In genomic region chr2:30136729-30137444, GRCh38 we compare ENCODE assay signal across 25 cellular contexts. TPM values are rescaled to one million over a fixed set of nuclear protein-coding genes. Genes with fewer than 3 reads are reported as not detected.
DNase-seq lines count a peak whose midpoint lies in the region; ATAC-seq and TF ChIP-seq lines count a peak whose summit lies in the region.
"Had no signal": no experiment of that assay in that cellular context is flagged by ENCODE, and none has a peak within 500 bp of the region (broad histone marks: within the 10 kb centered on the region; RNA-seq: fewer than 3 reads in every experiment).

No MANE protein-coding gene starts in this region.

- H3K4me3 ChIP-seq in epithelial cell of esophagus (ENCODE audit: low read length): no peak overlapping the region
- H3K4me3 ChIP-seq: colonic mucosa, gastrocnemius medialis, GM12878, hepatocyte, right lobe of liver had no signal

- TF ChIP-seq CTCF in epithelial cell of esophagus (IDR thresholded peaks at IDR 0.05; ENCODE audit: insufficient read depth, low read depth, low read length, missing control alignments): no peak

- peaks cover 0 to 9% of the 10 kb centered on the region in 2 donors for H3K4me1 Mint-ChIP-seq in stimulated activated naive B cell treated with anti-CD40 and anti-IgM and Interleukin-4, amounts not matched to agents 10 μg/mL and 1 μg/mL and 100 μg/mL, for 72 hours

- H3K27ac Mint-ChIP-seq in stimulated activated naive B cell treated with anti-CD40 and anti-IgM and Interleukin-4, amounts not matched to agents 10 μg/mL and 1 μg/mL and 100 μg/mL, for 72 hours: no peak overlapping the region
- H3K27ac Mint-ChIP-seq: activated naive CD4-positive, alpha-beta T cell treated with anti-CD3 and anti-CD28 coated beads for 36 hours; effector memory CD8-positive, alpha-beta T cell; stimulated activated effector memory CD8-positive, alpha-beta T cell treated with anti-CD3 and anti-CD28 coated beads, Interleukin-12 subunit alpha, Interleukin-12 subunit beta, amount 100 ng/mL, for 72 hours had no signal

- peaks cover 0 to 9% of the 10 kb centered on the region in 2 donors for H3K27me3 Mint-ChIP-seq in stimulated activated naive B cell treated with anti-CD40 and anti-IgM and Interleukin-4, amounts not matched to agents 10 μg/mL and 1 μg/mL and 100 μg/mL, for 72 hours

- DNase-seq in M059J (ENCODE audit: low read depth) (peak; percentile 79), epithelial cell of esophagus (ENCODE audit: low read depth) (peak; percentile 89)
- no peak for DNase-seq in stimulated activated naive B cell treated with anti-CD40 and anti-IgM and Interleukin-4, amounts not matched to agents 10 μg/mL and 1 μg/mL and 100 μg/mL, for 72 hours
- DNase-seq: activated CD4-positive, alpha-beta T cell treated with anti-CD3 and anti-CD28 coated beads, Interleukin-2, amount 50 U/mL, for 48 hours; activated naive CD4-positive, alpha-beta T cell treated with anti-CD3 and anti-CD28 coated beads for 36 hours; colonic mucosa; DND-41; effector memory CD8-positive, alpha-beta T cell; gastrocnemius medialis; KBM-7; NCI-H1436 treated with DMSO at 0.1 percent for 48 hours; NCI-H446 treated with DMSO at 0.1 percent for 48 hours; OCI-M1; right lobe of liver; SHP77 treated with DMSO at 0.1 percent for 48 hours; stimulated activated CD4-positive, alpha-beta T cell treated with anti-CD3 and anti-CD28 coated beads, Interleukin-12 subunit alpha, Interleukin-12 subunit beta, amount 100 ng/mL, for 4 hours; stimulated activated CD4-positive, alpha-beta T cell treated with anti-CD3 and anti-CD28 coated beads, Interleukin-4, amount 100 ng/mL, for 24 hours had no signal

- no peaks in the 10 kb centered on the region for H3K36me3 Mint-ChIP-seq in stimulated activated naive B cell treated with anti-CD40 and anti-IgM and Interleukin-4, amounts not matched to agents 10 μg/mL and 1 μg/mL and 100 μg/mL, for 72 hours
- H3K36me3 Mint-ChIP-seq: stimulated activated effector memory CD8-positive, alpha-beta T cell treated with anti-CD3 and anti-CD28 coated beads, Interleukin-12 subunit alpha, Interleukin-12 subunit beta, amount 100 ng/mL, for 72 hours had no signal

- ATAC-seq in SK-N-SH treated with all-trans-retinoic acid at 6 μM for 48 hours: peak; percentile 66; the same call in 2 of the 3 replicates
- ATAC-seq in stimulated activated naive B cell treated with anti-CD40 and anti-IgM and Interleukin-4, amounts not matched to agents 10 μg/mL and 1 μg/mL and 100 μg/mL, for 72 hours (replicated peaks): peak; percentile 36 to 45
- no peak for ATAC-seq in HG03045 (IDR thresholded peaks at IDR 0.05; ENCODE audit: unreplicated experiment)
- no peak for ATAC-seq in GM21825 (IDR thresholded peaks at IDR 0.05; ENCODE audit: unreplicated experiment)
- ATAC-seq in GM18867 (IDR thresholded peaks at IDR 0.05; ENCODE audit: unreplicated experiment): no peak
- ATAC-seq: effector memory CD8-positive, alpha-beta T cell; gastrocnemius medialis; GM12878; left lobe of liver; stimulated activated effector memory CD8-positive, alpha-beta T cell treated with anti-CD3 and anti-CD28 coated beads, Interleukin-12 subunit alpha, Interleukin-12 subunit beta, amount 100 ng/mL, for 72 hours had no signal

- H3K4me3 Mint-ChIP-seq in stimulated activated naive B cell treated with anti-CD40 and anti-IgM and Interleukin-4, amounts not matched to agents 10 μg/mL and 1 μg/mL and 100 μg/mL, for 72 hours: no peak overlapping the region
- H3K4me3 Mint-ChIP-seq: activated naive CD4-positive, alpha-beta T cell treated with anti-CD3 and anti-CD28 coated beads for 36 hours; effector memory CD8-positive, alpha-beta T cell; stimulated activated effector memory CD8-positive, alpha-beta T cell treated with anti-CD3 and anti-CD28 coated beads, Interleukin-12 subunit alpha, Interleukin-12 subunit beta, amount 100 ng/mL, for 72 hours had no signal

- no peaks in the 10 kb centered on the region for H3K9me3 Mint-ChIP-seq in stimulated activated naive B cell treated with anti-CD40 and anti-IgM and Interleukin-4, amounts not matched to agents 10 μg/mL and 1 μg/mL and 100 μg/mL, for 72 hours
- H3K9me3 Mint-ChIP-seq: activated naive CD4-positive, alpha-beta T cell treated with anti-CD3 and anti-CD28 coated beads for 36 hours; effector memory CD8-positive, alpha-beta T cell; stimulated activated effector memory CD8-positive, alpha-beta T cell treated with anti-CD3 and anti-CD28 coated beads, Interleukin-12 subunit alpha, Interleukin-12 subunit beta, amount 100 ng/mL, for 72 hours had no signal

TF ChIP-seq in SK-N-SH treated with all-trans-retinoic acid at 6 μM for 48 hours, 23 proteins besides CTCF, POLR2A, EP300 and RAD21:
- TF ChIP-seq ZFP30 (CRISPR knock-in tag; IDR thresholded peaks at IDR 0.05) (no peak), POU6F1 (CRISPR knock-in tag; IDR thresholded peaks at IDR 0.05; ENCODE audit: borderline replicate concordance, low read depth) (no peak), TCF4 (CRISPR knock-in tag; IDR thresholded peaks at IDR 0.05; ENCODE audit: borderline replicate concordance) (no peak), PPARA (CRISPR knock-in tag; IDR thresholded peaks at IDR 0.05; ENCODE audit: borderline replicate concordance) (no peak), RARB (CRISPR knock-in tag; IDR thresholded peaks at IDR 0.05) (no peak), CREB5 (CRISPR knock-in tag; IDR thresholded peaks at IDR 0.05; ENCODE audit: low read depth) (no peak), ESRRG (CRISPR knock-in tag; IDR thresholded peaks at IDR 0.05) (no peak), ZNF70 (CRISPR knock-in tag; IDR thresholded peaks at IDR 0.05) (no peak), OSR1 (CRISPR knock-in tag; IDR thresholded peaks at IDR 0.05) (no peak), ZNF565 (CRISPR knock-in tag; conservative IDR thresholded peaks at IDR 0.05; ENCODE audit: low read depth) (no peak)

RNA-seq across cellular contexts. Expression of gene YPEL5, which starts 9.9 kb away (rescaled TPM):
- 92.2 and 129 TPM in 2 replicates for total RNA-seq in M059J (2014; rRNA removed; shearing (Covaris generic))

Comparison
In these comparisons a context has a peak if more than half of its experiments do, and no peak if none do; other contexts are left out.
1. ATAC-seq: peak in SK-N-SH treated with all-trans-retinoic acid at 6 μM for 48 hours (single experiment) and stimulated activated naive B cell treated with anti-CD40 and anti-IgM and Interleukin-4, amounts not matched to agents 10 μg/mL and 1 μg/mL and 100 μg/mL, for 72 hours (2 of 2); none in HG03045 (single experiment), GM21825 (single experiment) and GM18867 (single experiment).